In genomic region chrX:48942895-48943294, GRCh38 we compare ENCODE assay signal across 1 cellular context.
TF ChIP-seq lines count a peak whose summit lies in the region.

No MANE protein-coding gene starts in this region.

TF ChIP-seq in K562, 482 proteins besides CTCF, POLR2A, EP300 and RAD21 (continued from another document):
- TF ChIP-seq HNRNPL (IDR thresholded peaks at IDR 0.05; ENCODE audit: low read depth, low read length): no peak
- TF ChIP-seq CEBPB (tag; IDR thresholded peaks at IDR 0.05): no peak
- TF ChIP-seq ZNF592 (IDR thresholded peaks at IDR 0.05): no peak; the same call in 1 of the 2 replicates
- peak; percentile 46 for TF ChIP-seq FOSL1 (tag; conservative IDR thresholded peaks at IDR 0.05)
- TF ChIP-seq ZNF253 (CRISPR knock-in tag; conservative IDR thresholded peaks at IDR 0.05): no peak
- TF ChIP-seq ETV1 (tag; conservative IDR thresholded peaks at IDR 0.05; ENCODE audit: low read depth): no peak
- peak; percentile 92 for TF ChIP-seq RBM25 (IDR thresholded peaks at IDR 0.05; ENCODE audit: low read depth, low read length, severe bottlenecking)
- peak in 1 of 2 experiments; percentile 60; a peak in 1 of 4 replicates for TF ChIP-seq RCOR1 (IDR thresholded peaks at IDR 0.05; ENCODE audit: borderline replicate concordance in 1 of 2, low read depth in 2 of 2, low read length in 2 of 2)
- no peak for TF ChIP-seq ZNF561 (CRISPR knock-in tag; conservative IDR thresholded peaks at IDR 0.05)
- TF ChIP-seq IRF2 (CRISPR knock-in tag; IDR thresholded peaks at IDR 0.05): no peak
- no peak for TF ChIP-seq DMBX1 (CRISPR knock-in tag; IDR thresholded peaks at IDR 0.05; ENCODE audit: borderline replicate concordance)
- TF ChIP-seq PTTG1 (tag; IDR thresholded peaks at IDR 0.05; ENCODE audit: low read depth): no peak
- TF ChIP-seq HMG20B (CRISPR knock-in tag; IDR thresholded peaks at IDR 0.05): no peak
- TF ChIP-seq MCM2 (IDR thresholded peaks at IDR 0.05; ENCODE audit: low read depth): no peak
- TF ChIP-seq ESRRA (IDR thresholded peaks at IDR 0.05; ENCODE audit: borderline replicate concordance, low read depth): peak; percentile 38; the same call in 1 of the 2 replicates
- TF ChIP-seq IFI16 (CRISPR knock-in tag; IDR thresholded peaks at IDR 0.05): no peak
- TF ChIP-seq CBX3 (IDR thresholded peaks at IDR 0.05; ENCODE audit: borderline replicate concordance in 1 of 2, low read length in 2 of 2): peak in 1 of 2 experiments; percentile 28; a peak in 1 of 3 replicates
- no peak for TF ChIP-seq RUNX1 (IDR thresholded peaks at IDR 0.05; ENCODE audit: low read depth)
- TF ChIP-seq CREB1 (IDR thresholded peaks at IDR 0.05): no peak
- no peak for TF ChIP-seq CREB1 (CRISPR knock-in tag; IDR thresholded peaks at IDR 0.05)
- TF ChIP-seq THRB (CRISPR knock-in tag; conservative IDR thresholded peaks at IDR 0.05): no peak
- TF ChIP-seq MAFF (IDR thresholded peaks at IDR 0.05; ENCODE audit: low read length): no peak
- TF ChIP-seq ZBTB7A (IDR thresholded peaks at IDR 0.05; ENCODE audit: borderline replicate concordance, control insufficient read depth, low read depth, low read length): no peak
- 0 out of 2 replicates have a peak, but pooled peaks have one; percentile 37 for TF ChIP-seq SMARCA5 (IDR thresholded peaks at IDR 0.05)
- TF ChIP-seq ETV5 (CRISPR knock-in tag; IDR thresholded peaks at IDR 0.05; ENCODE audit: low read depth): no peak
- no peak for TF ChIP-seq FOXA3 (CRISPR knock-in tag; conservative IDR thresholded peaks at IDR 0.05 in 1 of 2, IDR thresholded peaks at IDR 0.05 in 1 of 2)
- TF ChIP-seq ZNF655 (CRISPR knock-in tag; IDR thresholded peaks at IDR 0.05): no peak
- peak; percentile 13; the same call in 1 of the 2 replicates for TF ChIP-seq JUND (IDR thresholded peaks at IDR 0.05; ENCODE audit: borderline replicate concordance, low read depth, low read length)
- peak; percentile 31; the same call in 1 of the 3 replicates for TF ChIP-seq JUND (tag; IDR thresholded peaks at IDR 0.05; ENCODE audit: borderline replicate concordance, low read depth, low read length)
- no peak for TF ChIP-seq POLR2AphosphoS2 (IDR thresholded peaks at IDR 0.05; ENCODE audit: low read length)
- TF ChIP-seq TFAP4 (CRISPR knock-in tag; IDR thresholded peaks at IDR 0.05; ENCODE audit: borderline replicate concordance): no peak
- TF ChIP-seq SMC3 (conservative IDR thresholded peaks at IDR 0.05; ENCODE audit: insufficient read depth, low read depth, low read length): no peak
- no peak for TF ChIP-seq CBX1 (IDR thresholded peaks at IDR 0.05; ENCODE audit: low read depth)
- peak; percentile 70 to 88 for TF ChIP-seq KDM1A (IDR thresholded peaks at IDR 0.05)
- TF ChIP-seq ADNP (tag; IDR thresholded peaks at IDR 0.05): peak; percentile 75; the same call in 1 of the 2 replicates
- TF ChIP-seq HDAC2 (IDR thresholded peaks at IDR 0.05): peak; percentile 75
- TF ChIP-seq RBM14 (IDR thresholded peaks at IDR 0.05; ENCODE audit: borderline replicate concordance, insufficient read depth, low read depth, low read length): no peak
- TF ChIP-seq NR2F6 (CRISPR knock-in tag; IDR thresholded peaks at IDR 0.05): no peak
- TF ChIP-seq HINFP (tag; conservative IDR thresholded peaks at IDR 0.05; ENCODE audit: low read depth): no peak
- no peak for TF ChIP-seq ETS2 (tag; IDR thresholded peaks at IDR 0.05; ENCODE audit: borderline replicate concordance, poor library complexity, severe bottlenecking)
- TF ChIP-seq ZBED1 (IDR thresholded peaks at IDR 0.05): no peak
